2 cellular contexts compared by ENCODE assay signal in the genomic region with DNA sequence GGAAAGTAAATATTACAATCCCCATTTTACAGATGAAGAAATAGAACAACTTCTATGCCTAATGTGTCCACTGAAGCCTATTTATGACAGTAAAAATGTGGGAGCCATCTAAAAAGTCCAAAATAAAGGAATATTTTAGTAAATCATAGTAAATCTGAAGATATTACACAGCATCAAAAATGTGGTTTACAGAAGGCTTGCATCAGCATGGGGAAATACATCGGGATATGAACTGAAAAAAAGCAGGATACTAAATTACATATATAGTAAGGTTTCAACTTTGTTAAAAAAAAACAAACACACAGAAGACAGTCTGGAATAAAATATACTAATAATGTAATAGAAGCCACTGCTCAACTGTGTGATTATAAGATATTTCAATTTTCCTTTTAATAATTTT.
TF ChIP-seq lines count a peak whose summit lies in the region.

No MANE protein-coding gene starts in this region.

TF ChIP-seq in IMR-90, 13 proteins besides CTCF, POLR2A, EP300 and RAD21:
- TF ChIP-seq, protein P1, sequence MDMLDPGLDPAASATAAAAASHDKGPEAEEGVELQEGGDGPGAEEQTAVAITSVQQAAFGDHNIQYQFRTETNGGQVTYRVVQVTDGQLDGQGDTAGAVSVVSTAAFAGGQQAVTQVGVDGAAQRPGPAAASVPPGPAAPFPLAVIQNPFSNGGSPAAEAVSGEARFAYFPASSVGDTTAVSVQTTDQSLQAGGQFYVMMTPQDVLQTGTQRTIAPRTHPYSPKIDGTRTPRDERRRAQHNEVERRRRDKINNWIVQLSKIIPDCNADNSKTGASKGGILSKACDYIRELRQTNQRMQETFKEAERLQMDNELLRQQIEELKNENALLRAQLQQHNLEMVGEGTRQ (IDR thresholded peaks at IDR 0.05; ENCODE audit: low read depth, low read length): no peak
- no peak for TF ChIP-seq SMC3 (IDR thresholded peaks at IDR 0.05; ENCODE audit: low read depth, low read length)
- TF ChIP-seq RCOR1 (IDR thresholded peaks at IDR 0.05; ENCODE audit: insufficient replicate concordance, low read length): no peak
- TF ChIP-seq CEBPB (IDR thresholded peaks at IDR 0.05; ENCODE audit: low read depth, low read length): no peak
- no peak for TF ChIP-seq BHLHE40 (IDR thresholded peaks at IDR 0.05; ENCODE audit: low read depth, low read length)
- no peak for TF ChIP-seq MAFK (IDR thresholded peaks at IDR 0.05; ENCODE audit: low read depth, low read length)
- no peak for TF ChIP-seq ELK1 (IDR thresholded peaks at IDR 0.05; ENCODE audit: borderline replicate concordance, low read depth, low read length)
- TF ChIP-seq MXI1 (IDR thresholded peaks at IDR 0.05; ENCODE audit: borderline replicate concordance, low read depth, low read length): no peak
- no peak for TF ChIP-seq MAZ (IDR thresholded peaks at IDR 0.05; ENCODE audit: borderline replicate concordance, low read depth, low read length)
- no peak for TF ChIP-seq NFE2L2 (IDR thresholded peaks at IDR 0.05; ENCODE audit: low read depth, low read length)
- TF ChIP-seq CHD1 (IDR thresholded peaks at IDR 0.05; ENCODE audit: low read depth, low read length): no peak
- TF ChIP-seq FOS (IDR thresholded peaks at IDR 0.05; ENCODE audit: low read depth, low read length): no peak
- no peak for TF ChIP-seq RFX5 (IDR thresholded peaks at IDR 0.05; ENCODE audit: low read depth, low read length)

TF ChIP-seq in WTC11, 78 proteins besides CTCF, POLR2A, EP300 and RAD21:
- TF ChIP-seq CDX4 (CRISPR knock-in tag; IDR thresholded peaks at IDR 0.05; ENCODE audit: borderline replicate concordance) (no peak), TEAD4 (CRISPR knock-in tag; IDR thresholded peaks at IDR 0.05) (no peak), ZNF138 (CRISPR knock-in tag; conservative IDR thresholded peaks at IDR 0.05) (no peak), ZNF232 (CRISPR knock-in tag; IDR thresholded peaks at IDR 0.05) (no peak), NR1H2 (CRISPR knock-in tag; IDR thresholded peaks at IDR 0.05) (no peak), IRF2 (CRISPR knock-in tag; IDR thresholded peaks at IDR 0.05; ENCODE audit: borderline replicate concordance, low read depth) (no peak), STAT6 (CRISPR knock-in tag; conservative IDR thresholded peaks at IDR 0.05; ENCODE audit: low read depth) (no peak), ZNF219 (CRISPR knock-in tag; IDR thresholded peaks at IDR 0.05; ENCODE audit: borderline replicate concordance) (no peak), FOXK1 (CRISPR knock-in tag; IDR thresholded peaks at IDR 0.05) (no peak), ATF3 (CRISPR knock-in tag; conservative IDR thresholded peaks at IDR 0.05) (no peak), ZNF423 (CRISPR knock-in tag; IDR thresholded peaks at IDR 0.05) (no peak), ETV6 (CRISPR knock-in tag; IDR thresholded peaks at IDR 0.05) (no peak), ZNF263 (CRISPR knock-in tag; IDR thresholded peaks at IDR 0.05; ENCODE audit: low read depth) (no peak)
- TF ChIP-seq, protein P2, sequence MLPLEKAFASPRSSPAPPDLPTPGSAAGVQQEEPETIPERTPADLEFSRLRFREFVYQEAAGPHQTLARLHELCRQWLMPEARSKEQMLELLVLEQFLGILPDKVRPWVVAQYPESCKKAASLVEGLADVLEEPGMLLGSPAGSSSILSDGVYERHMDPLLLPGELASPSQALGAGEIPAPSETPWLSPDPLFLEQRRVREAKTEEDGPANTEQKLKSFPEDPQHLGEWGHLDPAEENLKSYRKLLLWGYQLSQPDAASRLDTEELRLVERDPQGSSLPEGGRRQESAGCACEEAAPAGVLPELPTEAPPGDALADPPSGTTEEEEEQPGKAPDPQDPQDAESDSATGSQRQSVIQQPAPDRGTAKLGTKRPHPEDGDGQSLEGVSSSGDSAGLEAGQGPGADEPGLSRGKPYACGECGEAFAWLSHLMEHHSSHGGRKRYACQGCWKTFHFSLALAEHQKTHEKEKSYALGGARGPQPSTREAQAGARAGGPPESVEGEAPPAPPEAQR (CRISPR knock-in tag; IDR thresholded peaks at IDR 0.05): no peak
- TF ChIP-seq, protein P1 (CRISPR knock-in tag; IDR thresholded peaks at IDR 0.05): no peak
